Comparison of ENCODE assay signal across 8 cellular contexts in the genomic region with DNA sequence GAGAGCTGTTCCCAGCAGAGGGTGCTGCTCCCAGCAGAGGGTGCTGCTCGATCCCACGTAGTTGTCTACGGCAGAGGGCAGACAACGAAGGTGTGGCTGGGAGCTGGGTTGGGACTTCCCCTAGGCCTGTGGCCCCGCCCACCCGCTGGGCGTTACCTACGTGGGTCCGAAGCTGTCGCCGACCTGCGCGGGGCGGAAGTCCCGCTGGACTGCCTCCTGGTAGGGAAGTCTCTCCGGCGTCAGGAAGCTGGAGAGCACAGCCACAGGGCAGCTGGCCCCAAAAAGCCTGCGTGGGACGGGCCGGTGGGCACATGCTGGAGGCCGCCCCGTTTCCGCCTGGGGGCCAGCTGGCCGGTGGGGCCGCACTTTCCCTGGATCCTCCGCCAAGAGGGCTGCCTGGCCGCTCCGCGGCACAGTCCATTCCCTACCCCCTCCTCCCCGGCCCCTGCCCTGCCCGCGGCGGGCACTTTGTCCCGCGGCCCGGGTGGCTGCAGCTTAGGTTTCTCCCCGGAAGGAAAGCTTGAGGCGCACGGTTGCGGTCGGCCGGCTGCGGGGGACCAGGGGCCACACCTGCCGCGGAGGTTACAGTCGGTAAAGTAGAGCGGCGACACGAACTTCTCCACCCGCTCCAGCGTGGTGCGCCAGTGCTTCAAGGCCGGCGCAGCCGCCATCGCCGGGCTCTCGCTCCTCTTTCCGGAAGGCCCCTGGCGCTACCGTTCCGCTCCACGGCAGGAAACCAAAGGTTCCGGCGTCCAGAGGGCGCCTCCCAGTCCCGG. TPM values are rescaled to one million over a fixed set of nuclear protein-coding genes. Genes with fewer than 3 reads are reported as not detected.
A peak's percentile ranks its signal among the peaks of the same experiment; 100 is the strongest.
DNase-seq lines count a peak whose midpoint lies in the region; ATAC-seq and TF ChIP-seq lines count a peak whose summit lies in the region.

A gene (minus strand): TSS at position 695 of the 776 bp plus-strand sequence. CDS start 24 bp downstream, at position 671.

- DNase-seq in C1 segment of cervical spinal cord (lab: John Stamatoyannopoulos, UW), result peak in 13 of 14 donors; percentile 30 to 89 (median 79)
- peak; percentile 93 to 99 for DNase-seq in NCI-H526 (lab: John Stamatoyannopoulos, UW)
- DNase-seq in activated CD4-positive, alpha-beta T cell treated with anti-CD3 and anti-CD28 coated beads for 48 hours, result peak; percentile 96
- peak; percentile 98 for DNase-seq in colonic mucosa
- peak; percentile 85 to 93 for DNase-seq in stimulated activated CD4-positive, alpha-beta T cell treated with anti-CD3 and anti-CD28 coated beads, Interleukin-1b, Interleukin-23, amount 100 ng/mL, for 4 hours (ENCODE audit: low read depth in 2 of 2)

- H3K9ac ChIP-seq in colonic mucosa (ENCODE audit: low read depth in 2 of 2, low read length in 2 of 2), result peak within 1 kb of the TSS; percentile 92 to 96

- TF ChIP-seq CTCF in colonic mucosa (IDR thresholded peaks at IDR 0.05), result peak; percentile 61

- intact Hi-C loops in colonic mucosa (cut with DNase I), result loop anchor here (5.0 to 10.0 kb wide), 3 partner anchors 79 to 314 kb away; a partner anchor contains a TSS

- H3K27me3 ChIP-seq in colonic mucosa (no peaks in the 10 kb centered on the region), layer of hippocampus (ENCODE audit: control insufficient read depth, insufficient read depth, low read length) (no peaks in the 10 kb centered on the region)

- no peaks in the 10 kb centered on the region for H3K9me3 ChIP-seq in colonic mucosa

- peak within 1 kb of the TSS; percentile 77 for H3K4me3 ChIP-seq in colonic mucosa

- H3K27ac ChIP-seq in colonic mucosa, result peak within 1 kb of the TSS; percentile 97
- peak within 1 kb of the TSS; percentile 93 for H3K27ac ChIP-seq in layer of hippocampus (ENCODE audit: low read depth, low read length)

- peaks cover 11% of the 10 kb centered on the region for H3K4me1 ChIP-seq in colonic mucosa

- peak; percentile 90 for ATAC-seq in GM19324 (IDR thresholded peaks at IDR 0.05; ENCODE audit: low FRiP score, unreplicated experiment)
- ATAC-seq in HG03469 (IDR thresholded peaks at IDR 0.05; ENCODE audit: unreplicated experiment), result peak; percentile 67

- H3K36me3 ChIP-seq in colonic mucosa, result peaks cover 16% of the 10 kb centered on the region

RNA-seq across cellular contexts. Expression of the gene that starts here (rescaled TPM):
- 100 to 1,000 TPM; 115 to 176 TPM for total RNA-seq in colonic mucosa

Comparison
In these comparisons a context has a peak if more than half of its experiments do, and no peak if none do; other contexts are left out.
1. Peak in every context shown above with its lines: DNase-seq, ATAC-seq, H3K4me3 ChIP-seq and H3K27ac ChIP-seq.